Comparison of ENCODE assay signal across 20 cellular contexts in genomic region chr6:105382477-105382876, GRCh38.
"Had no signal": no experiment of that assay in that cellular context is flagged by ENCODE, and none has a peak within 500 bp of the region (broad histone marks: within the 10 kb centered on the region; RNA-seq: fewer than 3 reads in every experiment).

No MANE protein-coding gene starts in this region.

- H3K4me1 ChIP-seq: psoas muscle, right atrium auricular region had no signal

- H3K27ac ChIP-seq: esophagus muscularis mucosa, left ventricle myocardium inferior, pancreas, psoas muscle, right atrium auricular region, spleen, thoracic aorta, upper lobe of right lung had no signal

- H3K4me3 ChIP-seq: esophagus muscularis mucosa, left ventricle myocardium inferior, pancreas, psoas muscle, right atrium auricular region, spleen, thoracic aorta, upper lobe of right lung had no signal

- DNase-seq: activated CD4-positive, alpha-beta memory T cell treated with anti-CD3 and anti-CD28 coated beads, Interleukin-2, amount 10 ng/mL, durations not matched to agents 7 days and 5 days; activated CD4-positive, alpha-beta T cell treated with anti-CD3 and anti-CD28 coated beads for 4 hours; activated CD4-positive, CD25-positive, alpha-beta regulatory T cell; activated gamma-delta T cell; anterior cingulate cortex; effector memory CD4-positive, alpha-beta T cell; hypothalamus; left ventricle myocardium inferior; midbrain; nephron progenitor cell; pancreas; psoas muscle; spleen; stimulated activated CD4-positive, alpha-beta T cell treated with anti-CD3 and anti-CD28 coated beads, Interleukin-4, amount 100 ng/mL, for 1 hour; stimulated activated naive CD4-positive, alpha-beta T cell treated with Interleukin-2 at 50 U/mL for 16 hours; T-helper 1 cell; upper lobe of right lung had no signal

- H3K9me3 ChIP-seq: esophagus muscularis mucosa, left ventricle myocardium inferior, pancreas, psoas muscle, right atrium auricular region, spleen, thoracic aorta, upper lobe of right lung had no signal

- H3K36me3 ChIP-seq: left ventricle myocardium inferior, pancreas, right atrium auricular region, thoracic aorta, upper lobe of right lung had no signal

- H3K27me3 ChIP-seq: esophagus muscularis mucosa, pancreas, right atrium auricular region, spleen, upper lobe of right lung had no signal
